ENCODE assay signal across 1 cellular context in genomic region chr10:71255817-71256660, GRCh38.
TF ChIP-seq lines count a peak whose summit lies in the region.

No MANE protein-coding gene starts in this region.

TF ChIP-seq in HEK293, 187 proteins besides CTCF, POLR2A, EP300 and RAD21 (continued from another document):
- TF ChIP-seq REST (tag by site-specific recombination; IDR thresholded peaks at IDR 0.05) (peak; percentile 67; the same call in 1 of the 2 replicates), ZNF677 (tag by site-specific recombination; IDR thresholded peaks at IDR 0.05) (no peak), SP2 (tag by site-specific recombination; IDR thresholded peaks at IDR 0.05) (0 out of 2 replicates have a peak, but pooled peaks have one; percentile 25), ZNF341 (tag by site-specific recombination; IDR thresholded peaks at IDR 0.05; ENCODE audit: low read depth) (peak; percentile 67), ZBTB26 (tag by site-specific recombination; optimal IDR thresholded peaks at IDR 0.05) (no peak), OSR2 (tag by site-specific recombination; IDR thresholded peaks at IDR 0.05) (peak; percentile 60; the same call in 1 of the 2 replicates), ZBTB8A (tag by site-specific recombination; IDR thresholded peaks at IDR 0.05) (peak; percentile 38; the same call in 1 of the 2 replicates), ZBTB17 (tag by site-specific recombination; IDR thresholded peaks at IDR 0.05) (peak; percentile 39; the same call in 1 of the 2 replicates)
TF ChIP-seq in HEK293: peak in this region for 8.
